Comparison of ENCODE assay signal across 16 cellular contexts in the genomic region with DNA sequence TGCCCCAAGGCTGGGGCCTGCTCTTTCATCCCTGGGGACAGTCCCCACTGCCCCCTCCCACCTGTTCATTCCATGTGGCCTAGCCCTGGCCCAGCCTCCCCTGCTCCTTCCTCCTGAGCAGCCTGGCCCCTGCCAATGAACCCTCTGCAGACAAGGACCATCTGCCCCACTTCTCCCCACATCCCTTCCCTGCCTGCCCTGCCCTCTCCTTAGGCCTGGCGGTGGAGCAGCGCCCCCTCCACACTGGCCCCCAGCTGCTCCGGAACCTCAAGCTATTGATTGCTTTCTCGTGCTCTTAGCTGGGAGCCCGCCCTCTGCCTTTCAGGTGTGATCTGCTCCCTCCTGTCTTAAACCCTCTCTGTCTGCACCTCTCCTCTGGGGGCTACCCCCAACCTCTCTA. TPM values are rescaled to one million over a fixed set of nuclear protein-coding genes. Genes with fewer than 3 reads are reported as not detected.
DNase-seq lines count a peak whose midpoint lies in the region; ATAC-seq and TF ChIP-seq lines count a peak whose summit lies in the region.
"Had no signal": no experiment of that assay in that cellular context is flagged by ENCODE, and none has a peak within 500 bp of the region (broad histone marks: within the 10 kb centered on the region; RNA-seq: fewer than 3 reads in every experiment).

No MANE protein-coding gene starts in this region.

- H3K27ac ChIP-seq in GM23338 (ENCODE audit: low read depth) (no peak overlapping the region), RWPE1 (peak overlapping the region; percentile 52; the same call in 1 of the 2 replicates), neuronal stem cell (replicated peaks; ENCODE audit: low read length) (no peak overlapping the region)
- H3K27ac ChIP-seq: Peyer's patch had no signal

- no peaks in the 10 kb centered on the region for H3K9me2 ChIP-seq in GM23338 (ENCODE audit: insufficient read depth)

- POLR2A ChIA-PET in RWPE1 (lab: Yijun Ruan, JAX; ENCODE audit: low non-redundant PET), result no interaction called here

- peak overlapping the region; percentile 82 for H3K14ac ChIP-seq in neuronal stem cell (ENCODE audit: low read length)

- H3K18ac ChIP-seq in neuronal stem cell (ENCODE audit: low read length), result peak overlapping the region; percentile 71

- DNase-seq in GM23338 (ENCODE audit: low spot score), result no peak
- peak; percentile 51 for DNase-seq in NCI-H2107 (lab: John Stamatoyannopoulos, UW)
- no peak for DNase-seq in RWPE1 (ENCODE audit: low spot score)
- no peak for DNase-seq in neuronal stem cell (ENCODE audit: low spot score)
- DNase-seq in omental fat pad (ENCODE audit: low spot score), result no peak
- no peak for DNase-seq in SKM-1 treated with dmso at 0.1 percent for 144 hours (lab: John Stamatoyannopoulos, UW; ENCODE audit: unreplicated experiment)
- no peak for DNase-seq in midbrain (lab: John Stamatoyannopoulos, UW)
- DNase-seq: BE2C, Kasumi-1, NCI-H1105 treated with DMSO at 0.1 percent for 48 hours, NCI-H2029, NCI-H345, NCI-H748 treated with DMSO at 0.1 percent for 48 hours, Peyer's patch, SHP77 treated with DMSO at 0.1 percent for 48 hours had no signal

- CTCF ChIA-PET in RWPE1 (lab: Yijun Ruan, JAX), result interaction anchor here (0.6 kb wide), 1 partner anchor 244 kb away, joined by 3 read pairs; no protein-coding TSS in a partner anchor

- no CpG with 5 or more reads among the region's 5 CpGs for WGBS in neuronal stem cell (ENCODE audit: extremely low coverage in 2 of 2, insufficient read length in 2 of 2, insufficient replicate concordance in 1 of 2), 2 donors

- peaks cover 4% of the 10 kb centered on the region for H3K27me3 Mint-ChIP-seq in GM23338 (ENCODE audit: insufficient read depth, low read depth, poor library complexity)

- no peak overlapping the region for H2BK12ac ChIP-seq in neuronal stem cell (ENCODE audit: low read length)

- no peak overlapping the region for H4K8ac ChIP-seq in neuronal stem cell (ENCODE audit: low read depth, low read length)

- TF ChIP-seq CTCF in GM23338 (conservative IDR thresholded peaks at IDR 0.05; ENCODE audit: low read depth in 2 of 2) (no peak), RWPE1 (conservative IDR thresholded peaks at IDR 0.05; ENCODE audit: low read depth) (no peak), omental fat pad (IDR thresholded peaks at IDR 0.05) (no peak)

- H3K4me1 ChIP-seq in GM23338 (ENCODE audit: insufficient read depth), result no peaks in the 10 kb centered on the region
- H3K4me1 ChIP-seq in neuronal stem cell (ENCODE audit: control insufficient read depth in 2 of 2, insufficient read depth in 1 of 2, low read depth in 1 of 2, low read length in 2 of 2), result peaks cover 0 to 6% of the 10 kb centered on the region in 2 donors

- no peak overlapping the region for H2BK5ac ChIP-seq in neuronal stem cell (ENCODE audit: low read length)

- no peak overlapping the region for H3K4me2 ChIP-seq in GM23338
- H3K4me2 ChIP-seq in neuronal stem cell (ENCODE audit: insufficient read depth, low read length, poor library complexity, severe bottlenecking), result peak overlapping the region; percentile 11

- H3K36me3 ChIP-seq in GM23338 (ENCODE audit: insufficient read depth) (no peaks in the 10 kb centered on the region), neuronal stem cell (replicated peaks in 1 of 2; ENCODE audit: control insufficient read depth in 2 of 2, insufficient read depth in 2 of 2, low read length in 2 of 2) (peaks cover 47 to 78% of the 10 kb centered on the region in 2 donors)

- peaks cover 9% of the 10 kb centered on the region for H3K36me3 Mint-ChIP-seq in GM23338 (ENCODE audit: low read depth)

- peaks cover 35% of the 10 kb centered on the region for H3K79me2 ChIP-seq in GM23338 (replicated peaks; ENCODE audit: insufficient read depth)

- peaks cover 3% of the 10 kb centered on the region for H4K20me1 ChIP-seq in GM23338 (replicated peaks; ENCODE audit: insufficient read depth)

- peaks cover 65% of the 10 kb centered on the region for H3K79me1 ChIP-seq in neuronal stem cell (ENCODE audit: low read depth, low read length)

- H3K9me3 ChIP-seq in neuronal stem cell (replicated peaks in 1 of 2; ENCODE audit: control insufficient read depth in 2 of 2, insufficient read depth in 1 of 2, low read depth in 1 of 2, low read length in 2 of 2), result no peaks in the 10 kb centered on the region
- H3K9me3 ChIP-seq: BE2C, Peyer's patch had no signal

- no peak overlapping the region for H3K4ac ChIP-seq in neuronal stem cell (ENCODE audit: low read length)

- no peaks in the 10 kb centered on the region for H3F3A ChIP-seq in GM23338 (replicated peaks; ENCODE audit: low read depth)

- H2BK15ac ChIP-seq in neuronal stem cell (ENCODE audit: low read length), result no peak overlapping the region

- no peak overlapping the region; the same call in 1 of the 2 replicates for H3K27ac Mint-ChIP-seq in GM23338
- H3K27ac Mint-ChIP-seq: CD8-positive, alpha-beta T cell had no signal

- H2AK5ac ChIP-seq in neuronal stem cell (ENCODE audit: low read depth, low read length), result no peak overlapping the region

- no peak overlapping the region for H2BK120ac ChIP-seq in neuronal stem cell (ENCODE audit: low read depth, low read length)

- ATAC-seq in GM23338 (peak; percentile 13; the same call in 2 of the 3 replicates), omental fat pad (ENCODE audit: low FRiP score) (no peak)
- ATAC-seq: CD8-positive, alpha-beta T cell had no signal

- H3K9ac ChIP-seq in neuronal stem cell (ENCODE audit: low read depth, low read length, poor library complexity), result peak overlapping the region; percentile 84

- no peaks in the 10 kb centered on the region; the same call in 2 of the 3 replicates for H3K4me1 Mint-ChIP-seq in GM23338

- H3K4me3 Mint-ChIP-seq in GM23338, result no peak overlapping the region
- H3K4me3 Mint-ChIP-seq: CD8-positive, alpha-beta T cell had no signal

- H3K27me3 ChIP-seq in GM23338 (ENCODE audit: insufficient read depth) (no peaks in the 10 kb centered on the region), neuronal stem cell (ENCODE audit: control insufficient read depth in 3 of 3, insufficient read depth in 3 of 3, low read depth in 1 of 3, low read length in 3 of 3) (no peaks in the 10 kb centered on the region)
- H3K27me3 ChIP-seq: BE2C, Peyer's patch had no signal

- H3K4me3 ChIP-seq in GM23338 (no peak overlapping the region), neuronal stem cell (ENCODE audit: low read length in 2 of 2) (no peak overlapping the region)
- H3K4me3 ChIP-seq: Peyer's patch had no signal

- no peak overlapping the region for H3K23ac ChIP-seq in neuronal stem cell (ENCODE audit: low read depth, low read length, poor library complexity)

- no peak overlapping the region for H2AFZ ChIP-seq in GM23338
- no peak overlapping the region for H2AFZ ChIP-seq in neuronal stem cell (ENCODE audit: low read length)

- no peak overlapping the region for H4K91ac ChIP-seq in neuronal stem cell (ENCODE audit: low read depth, low read length, poor library complexity)

- no peaks in the 10 kb centered on the region for H3K9me3 Mint-ChIP-seq in GM23338
- H3K9me3 Mint-ChIP-seq: CD8-positive, alpha-beta T cell had no signal

RNA-seq across cellular contexts. Expression of gene PLXNA1, which starts 8.0 kb away (rescaled TPM):
- total RNA-seq in GM23338 (2014; rRNA removed; shearing (Covaris generic)), result 73.5 and 80.2 TPM in 2 replicates
- polyA plus RNA-seq in GM23338 (2016; fragmentation: Nextera tagmentation; extraction: Ambion mirVana), result 10.6 and 11.0 TPM in 2 replicates
- 31.7 TPM for polyA plus RNA-seq in neuronal stem cell (2013, experiment 1 of 2)
- 32.1 TPM for polyA plus RNA-seq in neuronal stem cell (2013, experiment 2 of 2)
- total RNA-seq in omental fat pad, result 10 to 100 TPM; 21.7 to 56.4 (median 37.3) TPM
